30 cellular contexts compared by ENCODE assay signal in genomic region chr3:11538581-11538980, GRCh38.
"Had no signal": no experiment of that assay in that cellular context is flagged by ENCODE, and none has a peak within 500 bp of the region (broad histone marks: within the 10 kb centered on the region; RNA-seq: fewer than 3 reads in every experiment).

No MANE protein-coding gene starts in this region.

- ATAC-seq: activated CD4-positive, alpha-beta T cell treated with anti-CD3 and anti-CD28 coated beads for 36 hours; activated CD8-positive, alpha-beta memory T cell treated with anti-CD3 and anti-CD28 coated beads, Interleukin-2, amount 10 ng/mL, durations not matched to agents 7 days and 5 days; activated CD8-positive, alpha-beta T cell treated with anti-CD3 and anti-CD28 coated beads, Interleukin-2, amount 10 ng/mL, durations not matched to agents 7 days and 5 days; activated naive CD8-positive, alpha-beta T cell treated with anti-CD3 and anti-CD28 coated beads, Interleukin-2, amount 50 U/mL, for 24 hours; body of pancreas; foreskin keratinocyte; gastrocnemius medialis; heart left ventricle; T-helper 17 cell had no signal

- H3K27me3 ChIP-seq: adrenal gland, body of pancreas, colonic mucosa, dorsolateral prefrontal cortex, esophagus muscularis mucosa, foreskin keratinocyte, gastrocnemius medialis, heart left ventricle had no signal

- H3K27ac ChIP-seq: adrenal gland, body of pancreas, colonic mucosa, dorsolateral prefrontal cortex, esophagus muscularis mucosa, foreskin keratinocyte, gastrocnemius medialis, heart left ventricle had no signal

- H3K36me3 ChIP-seq: adrenal gland, colonic mucosa, esophagus muscularis mucosa, gastrocnemius medialis, heart left ventricle had no signal

- DNase-seq: activated CD4-positive, alpha-beta memory T cell treated with anti-CD3 and anti-CD28 coated beads for 36 hours; activated CD4-positive, alpha-beta T cell treated with anti-CD3 and anti-CD28 coated beads for 36 hours; activated CD4-positive, alpha-beta T cell treated with anti-CD3 and anti-CD28 coated beads, Interleukin-2, amount 10 ng/mL, durations not matched to agents 24 days and 14 days; activated CD4-positive, CD25-positive, alpha-beta regulatory T cell; activated CD4-positive, CD25-positive, alpha-beta regulatory T cell treated with anti-CD3 and anti-CD28 coated beads, Interleukin-2, amount 50 U/mL, for 72 hours; activated CD8-positive, alpha-beta memory T cell treated with anti-CD3 and anti-CD28 coated beads, Interleukin-2, amount 10 ng/mL, durations not matched to agents 7 days and 5 days; activated CD8-positive, alpha-beta memory T cell treated with anti-CD3 and anti-CD28 coated beads, Interleukin-2, amount 50 U/mL, for 4 hours; activated CD8-positive, alpha-beta T cell treated with anti-CD3 and anti-CD28 coated beads, Interleukin-2, amount 10 ng/mL, durations not matched to agents 7 days and 5 days; activated effector memory CD4-positive, alpha-beta T cell treated with anti-CD3 and anti-CD28 coated beads, Interleukin-2, amount 50 U/mL, for 16 hours; activated naive CD4-positive, alpha-beta T cell treated with anti-CD3 and anti-CD28 coated beads for 36 hours; activated naive CD8-positive, alpha-beta T cell treated with anti-CD3 and anti-CD28 coated beads for 36 hours; activated naive CD8-positive, alpha-beta T cell treated with anti-CD3 and anti-CD28 coated beads, Interleukin-2, amount 50 U/mL, for 24 hours; activated T-cell treated with anti-CD3 and anti-CD28 coated beads, Interleukin-2, amount 50 U/mL, for 1 hour; activated T-cell treated with anti-CD3 and anti-CD28 coated beads, Interleukin-2, amount 50 U/mL, for 48 hours; amygdala; body of pancreas; central memory CD4-positive, alpha-beta T cell; cerebellar nuclear complex; colonic mucosa; effector memory CD4-positive, alpha-beta T cell; erythroblast; foreskin keratinocyte; glutamatergic neuron; T-helper 17 cell; T1000 had no signal

- H3K9me3 ChIP-seq: adrenal gland, body of pancreas, colonic mucosa, gastrocnemius medialis, heart left ventricle had no signal

- H3K4me1 ChIP-seq: adrenal gland, body of pancreas, colonic mucosa, foreskin keratinocyte had no signal

- H3K4me3 ChIP-seq: adrenal gland, body of pancreas, colonic mucosa, dorsolateral prefrontal cortex, esophagus muscularis mucosa, gastrocnemius medialis, heart left ventricle had no signal
